In the genomic region with DNA sequence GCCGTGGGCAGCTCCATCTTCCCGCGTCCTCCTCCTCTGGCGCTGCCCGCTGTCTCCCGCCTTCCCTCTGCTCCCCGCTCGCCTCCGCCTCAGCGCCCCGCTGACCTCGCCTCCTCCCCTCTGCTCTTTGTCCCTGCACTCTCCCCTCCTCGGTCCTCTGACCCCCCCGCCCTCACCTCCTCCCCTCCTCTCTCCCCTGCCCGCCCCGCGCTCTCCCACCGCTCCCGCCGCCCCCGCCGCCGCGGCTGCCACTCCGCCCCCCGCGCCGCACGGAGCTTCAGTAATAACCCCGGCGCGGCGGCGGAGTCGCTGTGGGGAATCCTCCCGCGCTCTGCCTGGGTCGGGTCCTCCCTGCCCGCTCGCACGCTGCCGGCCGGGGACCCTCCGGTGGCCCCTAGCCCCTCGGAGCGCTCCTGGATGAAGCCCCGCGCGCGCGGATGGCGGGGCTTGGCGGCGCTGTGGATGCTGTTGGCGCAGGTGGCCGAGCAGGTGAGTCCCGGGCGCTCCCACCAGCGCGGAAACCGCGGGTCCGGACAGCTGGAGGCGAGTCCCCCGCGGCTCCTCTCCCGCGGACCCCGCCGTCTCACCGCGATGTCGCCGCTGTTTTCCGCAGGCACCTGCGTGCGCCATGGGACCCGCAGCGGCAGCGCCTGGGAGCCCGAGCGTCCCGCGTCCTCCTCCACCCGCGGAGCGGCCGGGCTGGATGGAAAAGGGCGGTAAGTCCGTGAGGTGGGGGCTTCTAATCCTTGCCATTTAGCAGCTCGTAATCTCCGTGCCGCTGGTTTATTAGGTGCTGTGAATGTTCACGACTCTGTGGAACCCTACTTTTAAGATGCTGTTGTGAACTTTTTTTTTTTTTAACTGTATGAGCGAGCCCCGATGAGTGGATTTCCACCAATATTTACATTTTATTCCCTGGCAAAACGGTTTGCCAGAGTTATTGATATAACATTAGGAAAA, we compare ENCODE assay signal across 11 cellular contexts. TPM values are rescaled to one million over a fixed set of nuclear protein-coding genes. Genes with fewer than 3 reads are reported as not detected.
DNase-seq lines count a peak whose midpoint lies in the region; ATAC-seq, FAIRE-seq and TF ChIP-seq lines count a peak whose summit lies in the region.
"Had no signal": no experiment of that assay in that cellular context is flagged by ENCODE, and none has a peak within 500 bp of the region (broad histone marks: within the 10 kb centered on the region; RNA-seq: fewer than 3 reads in every experiment).

A gene with protein sequence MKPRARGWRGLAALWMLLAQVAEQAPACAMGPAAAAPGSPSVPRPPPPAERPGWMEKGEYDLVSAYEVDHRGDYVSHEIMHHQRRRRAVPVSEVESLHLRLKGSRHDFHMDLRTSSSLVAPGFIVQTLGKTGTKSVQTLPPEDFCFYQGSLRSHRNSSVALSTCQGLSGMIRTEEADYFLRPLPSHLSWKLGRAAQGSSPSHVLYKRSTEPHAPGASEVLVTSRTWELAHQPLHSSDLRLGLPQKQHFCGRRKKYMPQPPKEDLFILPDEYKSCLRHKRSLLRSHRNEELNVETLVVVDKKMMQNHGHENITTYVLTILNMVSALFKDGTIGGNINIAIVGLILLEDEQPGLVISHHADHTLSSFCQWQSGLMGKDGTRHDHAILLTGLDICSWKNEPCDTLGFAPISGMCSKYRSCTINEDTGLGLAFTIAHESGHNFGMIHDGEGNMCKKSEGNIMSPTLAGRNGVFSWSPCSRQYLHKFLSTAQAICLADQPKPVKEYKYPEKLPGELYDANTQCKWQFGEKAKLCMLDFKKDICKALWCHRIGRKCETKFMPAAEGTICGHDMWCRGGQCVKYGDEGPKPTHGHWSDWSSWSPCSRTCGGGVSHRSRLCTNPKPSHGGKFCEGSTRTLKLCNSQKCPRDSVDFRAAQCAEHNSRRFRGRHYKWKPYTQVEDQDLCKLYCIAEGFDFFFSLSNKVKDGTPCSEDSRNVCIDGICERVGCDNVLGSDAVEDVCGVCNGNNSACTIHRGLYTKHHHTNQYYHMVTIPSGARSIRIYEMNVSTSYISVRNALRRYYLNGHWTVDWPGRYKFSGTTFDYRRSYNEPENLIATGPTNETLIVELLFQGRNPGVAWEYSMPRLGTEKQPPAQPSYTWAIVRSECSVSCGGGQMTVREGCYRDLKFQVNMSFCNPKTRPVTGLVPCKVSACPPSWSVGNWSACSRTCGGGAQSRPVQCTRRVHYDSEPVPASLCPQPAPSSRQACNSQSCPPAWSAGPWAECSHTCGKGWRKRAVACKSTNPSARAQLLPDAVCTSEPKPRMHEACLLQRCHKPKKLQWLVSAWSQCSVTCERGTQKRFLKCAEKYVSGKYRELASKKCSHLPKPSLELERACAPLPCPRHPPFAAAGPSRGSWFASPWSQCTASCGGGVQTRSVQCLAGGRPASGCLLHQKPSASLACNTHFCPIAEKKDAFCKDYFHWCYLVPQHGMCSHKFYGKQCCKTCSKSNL (plus strand): TSS at position 280 of the 960 bp plus-strand sequence. CDS start 138 bp downstream, at position 418.

- no peaks in the 10 kb centered on the region for H3K36me3 Mint-ChIP-seq in T-helper 2 cell treated with Interferon-gamma antibody and Interleukin-4, amounts not matched to agents 5 μg/mL and 100 μg/mL, for 36 hours (ENCODE audit: low read depth)
- no peaks in the 10 kb centered on the region for H3K36me3 Mint-ChIP-seq in stimulated activated memory B cell treated with anti-CD40 and anti-IgM and Interleukin-4, amounts not matched to agents 10 μg/mL and 1 μg/mL and 100 μg/mL, for 72 hours
- H3K36me3 Mint-ChIP-seq: natural killer cell treated with Interleukin-12 subunit alpha and Interleukin-12 subunit beta and Interleukin-15 and Interleukin-18, amount 100 ng/mL, for 72 hours had no signal

- BruUV-seq in HepG2 (replicated peaks; lab: Mats Ljungman, UMichigan), result no TSS peak

- CTCF ChIA-PET in HepG2 (lab: Yijun Ruan, JAX; ENCODE audit: low intra/inter-chr PET ratio, low total read pairs), result interaction anchor here (2.7 kb wide), 1 partner anchor 254 kb away, joined by 17 read pairs; no protein-coding TSS in a partner anchor

- WGBS in HepG2 (ENCODE audit: low lambda C conversion rate), result 8% methylated on average over 60 of the region's 97 CpGs
- WGBS in suprapubic skin, result 2% methylated on average over 73 of the region's 97 CpGs

- no peak for DNase-seq in T-helper 2 cell treated with Interferon-gamma antibody and Interleukin-4, amounts not matched to agents 5 μg/mL and 100 μg/mL, for 36 hours (ENCODE audit: low spot score)
- DNase-seq in T-helper 2 cell (no peak), astrocyte of the cerebellum (ENCODE audit: low read depth) (no peak), HepG2 (ENCODE audit: low spot score) (no peak), suprapubic skin (ENCODE audit: low spot score in 2 of 2) (no peak), SHP77 treated with DMSO at 0.1 percent for 48 hours (lab: John Stamatoyannopoulos, UW) (no peak)

- TF ChIP-seq POLR2A in HepG2 (IDR thresholded peaks at IDR 0.05; ENCODE audit: insufficient read depth in 1 of 2, low read depth in 2 of 2, low read length in 2 of 2) (no peak), suprapubic skin (IDR thresholded peaks at IDR 0.05) (no peak)

- no peak for FAIRE-seq in HepG2 (lab: Jason Lieb, UNC)

- peak within 1 kb of the TSS; percentile 67 for H3K4me2 ChIP-seq in HepG2 (ENCODE audit: low read depth, low read length)

- no peaks in the 10 kb centered on the region for H4K20me1 ChIP-seq in HepG2 (ENCODE audit: insufficient read depth, low read length)

- H3K27me3 ChIP-seq in HepG2 (ENCODE audit: control insufficient read depth in 1 of 2, insufficient read depth in 2 of 2, low read length in 2 of 2) (peaks cover 0 to 12% of the 10 kb centered on the region in 2 experiments; a peak in 3 of 5 replicates), suprapubic skin (peaks cover 39% of the 10 kb centered on the region)

- H3K9me3 ChIP-seq in HepG2 (ENCODE audit: low read length), result no peaks in the 10 kb centered on the region
- H3K9me3 ChIP-seq in suprapubic skin, result no peaks in the 10 kb centered on the region

- no peak within 1 kb of the TSS for H2AFZ ChIP-seq in HepG2 (ENCODE audit: low read length)

- in situ Hi-C loops in astrocyte of the cerebellum (cut with HindIII; ENCODE audit: low sequenced_read_pairs) (no loop called here), HepG2 (cut with HindIII; ENCODE audit: extremely low pct_ligation_motif_present, low pct_unique_long_range_greater_than_20kb) (loop anchor here (25.0 kb wide), 1 partner anchor 272 kb away; a partner anchor contains a TSS)

- H3K4me1 Mint-ChIP-seq in T-helper 2 cell treated with Interferon-gamma antibody and Interleukin-4, amounts not matched to agents 5 μg/mL and 100 μg/mL, for 36 hours (ENCODE audit: low read depth), result peaks cover 1% of the 10 kb centered on the region
- peaks cover 6% of the 10 kb centered on the region for H3K4me1 Mint-ChIP-seq in stimulated activated memory B cell treated with anti-CD40 and anti-IgM and Interleukin-4, amounts not matched to agents 10 μg/mL and 1 μg/mL and 100 μg/mL, for 72 hours

- no peaks in the 10 kb centered on the region for H3K36me3 ChIP-seq in HepG2 (replicated peaks in 1 of 2; ENCODE audit: control insufficient read depth in 1 of 2, insufficient read depth in 2 of 2, low read length in 2 of 2)
- H3K36me3 ChIP-seq in suprapubic skin, result no peaks in the 10 kb centered on the region

- POLR2A ChIA-PET in HepG2 (lab: Yijun Ruan, JAX), result interaction anchor here (0.7 kb wide), 1 partner anchor 211 kb away, joined by 4 read pairs; no protein-coding TSS in a partner anchor

- H3K4me1 ChIP-seq in HepG2 (ENCODE audit: insufficient read depth, low read length) (peaks cover 29% of the 10 kb centered on the region), suprapubic skin (peaks cover 25% of the 10 kb centered on the region)

- H3K27ac ChIP-seq in HepG2 (ENCODE audit: extremely low read length, insufficient read depth, low read length) (no peak within 1 kb of the TSS), suprapubic skin (no peak within 1 kb of the TSS)

- no peaks in the 10 kb centered on the region for H3K79me2 ChIP-seq in HepG2 (ENCODE audit: insufficient read depth, low read length)

- H3K27ac Mint-ChIP-seq in T-helper 2 cell treated with Interferon-gamma antibody and Interleukin-4, amounts not matched to agents 5 μg/mL and 100 μg/mL, for 36 hours, result no peak within 1 kb of the TSS
- no peak within 1 kb of the TSS for H3K27ac Mint-ChIP-seq in stimulated activated memory B cell treated with anti-CD40 and anti-IgM and Interleukin-4, amounts not matched to agents 10 μg/mL and 1 μg/mL and 100 μg/mL, for 72 hours
- H3K27ac Mint-ChIP-seq: natural killer cell treated with Interleukin-12 subunit alpha and Interleukin-12 subunit beta and Interleukin-15 and Interleukin-18, amount 100 ng/mL, for 72 hours had no signal

- no peak for TF ChIP-seq CTCF in astrocyte of the cerebellum (IDR thresholded peaks at IDR 0.05; ENCODE audit: low read depth, low read length, missing control alignments)
- no peak for TF ChIP-seq CTCF in HepG2 (CRISPR knock-in tag; IDR thresholded peaks at IDR 0.05)
- no peak for TF ChIP-seq CTCF in suprapubic skin (IDR thresholded peaks at IDR 0.05)

- no peak within 1 kb of the TSS for H3K9ac ChIP-seq in HepG2 (ENCODE audit: insufficient read depth, low read depth, low read length)

- no peak for TF ChIP-seq EP300 in HepG2 (IDR thresholded peaks at IDR 0.05; ENCODE audit: low read depth in 2 of 2, low read length in 2 of 2)
- no peak for TF ChIP-seq EP300 in HepG2 (CRISPR knock-in tag; IDR thresholded peaks at IDR 0.05; ENCODE audit: borderline replicate concordance)
- TF ChIP-seq EP300 in suprapubic skin (IDR thresholded peaks at IDR 0.05), result no peak

- peaks cover 24% of the 10 kb centered on the region for H3K27me3 Mint-ChIP-seq in T-helper 2 cell treated with Interferon-gamma antibody and Interleukin-4, amounts not matched to agents 5 μg/mL and 100 μg/mL, for 36 hours (ENCODE audit: low read depth)
- peaks cover 33% of the 10 kb centered on the region for H3K27me3 Mint-ChIP-seq in stimulated activated memory B cell treated with anti-CD40 and anti-IgM and Interleukin-4, amounts not matched to agents 10 μg/mL and 1 μg/mL and 100 μg/mL, for 72 hours

- peak within 1 kb of the TSS; percentile 26 for H3K4me3 Mint-ChIP-seq in T-helper 2 cell treated with Interferon-gamma antibody and Interleukin-4, amounts not matched to agents 5 μg/mL and 100 μg/mL, for 36 hours
- no peak within 1 kb of the TSS for H3K4me3 Mint-ChIP-seq in stimulated activated memory B cell treated with anti-CD40 and anti-IgM and Interleukin-4, amounts not matched to agents 10 μg/mL and 1 μg/mL and 100 μg/mL, for 72 hours
- H3K4me3 Mint-ChIP-seq: natural killer cell treated with Interleukin-12 subunit alpha and Interleukin-12 subunit beta and Interleukin-15 and Interleukin-18, amount 100 ng/mL, for 72 hours had no signal

- H3K4me3 ChIP-seq in astrocyte of the cerebellum (ENCODE audit: low read depth, low read length) (peak within 1 kb of the TSS; percentile 42), HepG2 (replicated peaks in 1 of 3; ENCODE audit: insufficient read depth in 1 of 3, low read depth in 2 of 3, low read length in 3 of 3) (peak within 1 kb of the TSS; percentile 32 to 66 (median 44); a peak in 5 of 6 replicates), suprapubic skin (peak within 1 kb of the TSS; percentile 47)

- no peak for TF ChIP-seq RAD21 in HepG2 (CRISPR knock-in tag; IDR thresholded peaks at IDR 0.05)

- no peaks in the 10 kb centered on the region for H3K9me3 Mint-ChIP-seq in T-helper 2 cell treated with Interferon-gamma antibody and Interleukin-4, amounts not matched to agents 5 μg/mL and 100 μg/mL, for 36 hours
- H3K9me3 Mint-ChIP-seq in stimulated activated memory B cell treated with anti-CD40 and anti-IgM and Interleukin-4, amounts not matched to agents 10 μg/mL and 1 μg/mL and 100 μg/mL, for 72 hours, result peaks cover 2% of the 10 kb centered on the region
- H3K9me3 Mint-ChIP-seq: natural killer cell treated with Interleukin-12 subunit alpha and Interleukin-12 subunit beta and Interleukin-15 and Interleukin-18, amount 100 ng/mL, for 72 hours had no signal

- peak; percentile 26 for ATAC-seq in HepG2
- no peak for ATAC-seq in HG03521 (IDR thresholded peaks at IDR 0.05; ENCODE audit: unreplicated experiment)
- ATAC-seq in stimulated activated memory B cell treated with anti-CD40 and anti-IgM and Interleukin-4, amounts not matched to agents 10 μg/mL and 1 μg/mL and 100 μg/mL, for 72 hours, result no peak

- intact Hi-C loops in HepG2 (cut with micrococcal nuclease; ENCODE audit: unreplicated experiment), result loop anchor here (1.0 to 5.0 kb wide), 3 partner anchors 200 to 279 kb away; no protein-coding TSS in a partner anchor

RNA-seq across cellular contexts. Expression of the gene that starts here (rescaled TPM):
- total RNA-seq in HepG2 (2016; rRNA removed; fragmentation: Illumina TruSeq; extraction: Trizol), result 0.02 and 0.07 TPM in 2 replicates
- not detected in 2 replicates for total RNA-seq in HepG2 (2016; cell fraction: cytosol; rRNA removed; fragmentation: Illumina TruSeq; extraction: Trizol; ENCODE audit: low read depth)
- total RNA-seq in HepG2 (2016; cell fraction: insoluble cytoplasmic fraction; rRNA removed; fragmentation: Illumina TruSeq; extraction: Trizol), result 0.06 TPM in 1 of 2 replicates, not detected in the other
- total RNA-seq in HepG2 (2016; cell fraction: membrane; rRNA removed; fragmentation: Illumina TruSeq; extraction: Trizol), result 0.06 TPM in 1 of 2 replicates, not detected in the other
- total RNA-seq in HepG2 (2016; cell fraction: nucleus; rRNA removed; fragmentation: Illumina TruSeq; extraction: Trizol), result 0.12 and 0.31 TPM in 2 replicates
- 0.03 and 0.04 TPM in 2 replicates for polyA plus RNA-seq in HepG2 (2011; rRNA removed)
- 0.03 TPM in 2 replicates for polyA plus RNA-seq in HepG2 (2011; cell fraction: cytosol; rRNA removed)
- 0.08 and 0.14 TPM in 2 replicates for polyA plus RNA-seq in HepG2 (2011; cell fraction: nucleus; rRNA removed)
- 0.16 and 0.47 TPM in 2 replicates for polyA plus RNA-seq in HepG2 (2012)
- not detected in 2 replicates for polyA plus RNA-seq in HepG2 (2016; cell fraction: cytosol; fragmentation: Illumina TruSeq; extraction: Trizol; ENCODE audit: low read depth)
- not detected in 2 replicates for polyA plus RNA-seq in HepG2 (2016; cell fraction: insoluble cytoplasmic fraction; fragmentation: Illumina TruSeq; extraction: Trizol; ENCODE audit: low read depth)
- polyA plus RNA-seq in HepG2 (2016; cell fraction: membrane; fragmentation: Illumina TruSeq; extraction: Trizol; ENCODE audit: low read depth), result 0.03 TPM in 1 of 2 replicates, not detected in the other
- not detected in 2 replicates for polyA plus RNA-seq in HepG2 (2016; cell fraction: nucleus; fragmentation: Illumina TruSeq; extraction: Trizol; ENCODE audit: insufficient read depth, low read depth)
- polyA minus RNA-seq in HepG2 (2011; rRNA and poly(A)+ RNA removed; ENCODE audit: low replicate concordance), result 0.06 and 0.12 TPM in 2 replicates
- not detected in 2 replicates for polyA minus RNA-seq in HepG2 (2011; cell fraction: cytosol; rRNA and poly(A)+ RNA removed)
- 0.26 and 0.37 TPM in 2 replicates for polyA minus RNA-seq in HepG2 (2011; cell fraction: nucleus; rRNA and poly(A)+ RNA removed)
- total RNA-seq in suprapubic skin, result under 1 TPM in 2 of 4 donors, not detected in 2; 0.10 to 0.64 TPM
- total RNA-seq: dermis microvascular lymphatic vessel endothelial cell; natural killer cell treated with Interleukin-12 subunit alpha and Interleukin-12 subunit beta and Interleukin-15 and Interleukin-18, amount 100 ng/mL, for 72 hours; NCI-H460 had no signal

Comparison
In these comparisons a context has a peak if more than half of its experiments do, and no peak if none do; other contexts are left out.
1. Peak in ATAC-seq, H3K4me3 ChIP-seq and H3K4me2 ChIP-seq in HepG2; RNA of the gene not detected or under 1 TPM.